23 cellular contexts compared by ENCODE assay signal in genomic region chr7:150688630-150689029, GRCh38. TPM values are rescaled to one million over a fixed set of nuclear protein-coding genes. Genes with fewer than 3 reads are reported as not detected.
DNase-seq lines count a peak whose midpoint lies in the region; ATAC-seq and TF ChIP-seq lines count a peak whose summit lies in the region.
"Had no signal": no experiment of that assay in that cellular context is flagged by ENCODE, and none has a peak within 500 bp of the region (broad histone marks: within the 10 kb centered on the region; RNA-seq: fewer than 3 reads in every experiment).

No MANE protein-coding gene starts in this region.

- POLR2A ChIA-PET in CD4-positive, alpha-beta T cell (lab: Charles Lee): interaction anchor here (0.7 to 4.5 kb wide), 6 partner anchors 11 to 122 kb away, joined by 3 to 63 read pairs (median 4); partner anchors contain the start of gene GIMAP4
- POLR2A ChIA-PET in activated CD8-positive, alpha-beta T cell treated with anti-CD3 and anti-CD28 coated beads, Interleukin-2, amount 10 ng/mL, durations not matched to agents 7 days and 5 days (lab: Charles Lee): no interaction called here

- H3K4me3 ChIP-seq in mammary epithelial cell (replicated peaks in 1 of 3; ENCODE audit: insufficient read depth in 1 of 3, low read depth in 2 of 3, low read length in 3 of 3): no peak overlapping the region
- H3K4me3 ChIP-seq: vagina had no signal

- ATAC-seq in CD4-positive, alpha-beta T cell (ENCODE audit: poor library complexity): no peak
- no peak for ATAC-seq in activated CD8-positive, alpha-beta T cell treated with anti-CD3 and anti-CD28 coated beads, Interleukin-2, amount 10 ng/mL, durations not matched to agents 7 days and 5 days
- no peak for ATAC-seq in GM18502 (IDR thresholded peaks at IDR 0.05; ENCODE audit: poor library complexity, unreplicated experiment)
- ATAC-seq: activated CD4-positive, CD25-positive, alpha-beta regulatory T cell treated with anti-CD3 and anti-CD28 coated beads, Interleukin-2, amount 50 U/mL, for 24 hours; HepG2 had no signal

- peaks cover 49% of the 10 kb centered on the region for H3K9me3 Mint-ChIP-seq in T-helper 2 cell treated with Interferon-gamma antibody and Interleukin-4, amounts not matched to agents 5 μg/mL and 100 μg/mL, for 36 hours
- H3K9me3 Mint-ChIP-seq in CD4-positive, alpha-beta T cell: peaks cover 15% of the 10 kb centered on the region
- peaks cover 48% of the 10 kb centered on the region for H3K9me3 Mint-ChIP-seq in activated CD8-positive, alpha-beta T cell treated with anti-CD3 and anti-CD28 coated beads, Interleukin-2, amount 10 ng/mL, durations not matched to agents 7 days and 5 days (ENCODE audit: insufficient read depth)
- peaks cover 7 to 38% (median 30%) of the 10 kb centered on the region in 6 donors for H3K9me3 Mint-ChIP-seq in immature natural killer cell

- H2AFZ ChIP-seq in mammary epithelial cell (ENCODE audit: low read depth, low read length): no peak overlapping the region

- peak overlapping the region; percentile 95 for H3K4me3 Mint-ChIP-seq in T-helper 2 cell treated with Interferon-gamma antibody and Interleukin-4, amounts not matched to agents 5 μg/mL and 100 μg/mL, for 36 hours
- H3K4me3 Mint-ChIP-seq in CD4-positive, alpha-beta T cell: peak overlapping the region; percentile 100
- H3K4me3 Mint-ChIP-seq in activated CD8-positive, alpha-beta T cell treated with anti-CD3 and anti-CD28 coated beads, Interleukin-2, amount 10 ng/mL, durations not matched to agents 7 days and 5 days: peak overlapping the region; percentile 95
- H3K4me3 Mint-ChIP-seq in immature natural killer cell: peak overlapping the region; percentile 91 to 97 (median 94)

- H3K9ac ChIP-seq in mammary epithelial cell (ENCODE audit: insufficient read depth, low read length): no peak overlapping the region

- H3K4me1 ChIP-seq in mammary epithelial cell (ENCODE audit: insufficient read depth, low read length): peaks cover 3% of the 10 kb centered on the region

- dilution Hi-C loops in mammary epithelial cell (cut with HindIII; ENCODE audit: low sequenced_read_pairs): no loop called here

- no peak overlapping the region for H3K4me2 ChIP-seq in mammary epithelial cell (ENCODE audit: insufficient read depth, low read depth, low read length)

- peak overlapping the region; percentile 67 for H3K27ac Mint-ChIP-seq in T-helper 2 cell treated with Interferon-gamma antibody and Interleukin-4, amounts not matched to agents 5 μg/mL and 100 μg/mL, for 36 hours
- H3K27ac Mint-ChIP-seq in CD4-positive, alpha-beta T cell: peak overlapping the region; percentile 100
- peak overlapping the region; percentile 78 for H3K27ac Mint-ChIP-seq in activated CD8-positive, alpha-beta T cell treated with anti-CD3 and anti-CD28 coated beads, Interleukin-2, amount 10 ng/mL, durations not matched to agents 7 days and 5 days
- H3K27ac Mint-ChIP-seq in immature natural killer cell: peak overlapping the region; percentile 91 to 99 (median 98)

- in situ Hi-C loops in mammary epithelial cell (cut with MboI; ENCODE audit: low sequenced_read_pairs in 2 of 2): no loop called here

- no peaks in the 10 kb centered on the region for H3K36me3 ChIP-seq in mammary epithelial cell (ENCODE audit: insufficient read depth, low read length)

- intact Hi-C loops in CD4-positive, alpha-beta T cell (cut with DNase I, micrococcal nuclease): loop anchor here (5.0 kb wide), 4 partner anchors 49 to 121 kb away; partner anchors contain the start of genes GIMAP4 (in 1 of the 2) and GIMAP5 (in 1 of the 2)
- intact Hi-C loops in mammary epithelial cell (cut with micrococcal nuclease): loop anchor here (5.0 kb wide), 1 partner anchor 64 kb away; no protein-coding TSS in a partner anchor

- H3K9me3 ChIP-seq in CD4-positive, alpha-beta T cell (ENCODE audit: control insufficient read depth, low read length): peaks cover 47% of the 10 kb centered on the region
- no peaks in the 10 kb centered on the region for H3K9me3 ChIP-seq in mammary epithelial cell (replicated peaks; ENCODE audit: insufficient read depth, low read length)
- H3K9me3 ChIP-seq: vagina had no signal

- H3K27me3 ChIP-seq in CD4-positive, alpha-beta T cell (ENCODE audit: control insufficient read depth, insufficient read depth, low read length): no peaks in the 10 kb centered on the region
- no peaks in the 10 kb centered on the region for H3K27me3 ChIP-seq in mammary epithelial cell (ENCODE audit: insufficient read depth, low read length)
- H3K27me3 ChIP-seq: vagina had no signal

- 67% methylated on average over 1 of the region's 6 CpGs for WGBS in mammary epithelial cell (ENCODE audit: low coverage, missing lambda C conversion rate)

- DNase-seq in T-helper 2 cell treated with Interferon-gamma antibody and Interleukin-4, amounts not matched to agents 5 μg/mL and 100 μg/mL, for 36 hours (ENCODE audit: low spot score): no peak
- DNase-seq in T-helper 2 cell: no peak
- DNase-seq in CD4-positive, alpha-beta T cell: no peak
- DNase-seq in activated CD8-positive, alpha-beta T cell treated with anti-CD3 and anti-CD28 coated beads, Interleukin-2, amount 10 ng/mL, durations not matched to agents 7 days and 5 days: no peak
- DNase-seq in immature natural killer cell: no peak
- DNase-seq in NCI-H82 treated with DMSO at 0.1 percent for 48 hours (lab: John Stamatoyannopoulos, UW; ENCODE audit: unreplicated experiment): no peak
- DNase-seq in mammary epithelial cell: no peak
- DNase-seq: 8988T; dermis blood vessel endothelial cell; foreskin fibroblast; NCI-H1417 treated with DMSO at 0.1 percent for 48 hours; NCI-H2107; NK-92 treated with Interleukin-12 subunit alpha and Interleukin-12 subunit beta, amount 100 ng/mL, for 24 hours; substantia nigra had no signal

- H3K27me3 Mint-ChIP-seq in T-helper 2 cell treated with Interferon-gamma antibody and Interleukin-4, amounts not matched to agents 5 μg/mL and 100 μg/mL, for 36 hours (ENCODE audit: low read depth): no peaks in the 10 kb centered on the region
- no peaks in the 10 kb centered on the region for H3K27me3 Mint-ChIP-seq in CD4-positive, alpha-beta T cell
- no peaks in the 10 kb centered on the region for H3K27me3 Mint-ChIP-seq in activated CD8-positive, alpha-beta T cell treated with anti-CD3 and anti-CD28 coated beads, Interleukin-2, amount 10 ng/mL, durations not matched to agents 7 days and 5 days (ENCODE audit: low read depth)
- H3K27me3 Mint-ChIP-seq in immature natural killer cell (ENCODE audit: low read depth in 3 of 3): peaks cover 0 to 6% (median 5%) of the 10 kb centered on the region in 3 donors

- H3K27ac ChIP-seq in CD4-positive, alpha-beta T cell (ENCODE audit: low read depth, low read length): peak overlapping the region; percentile 95
- H3K27ac ChIP-seq in mammary epithelial cell (ENCODE audit: insufficient read depth, low read depth, low read length): no peak overlapping the region
- H3K27ac ChIP-seq: epithelial cell of prostate, vagina had no signal

- CTCF ChIA-PET in CD4-positive, alpha-beta T cell (lab: Charles Lee): interaction anchor here (0.8 to 2.0 kb wide), 2 partner anchors 27 to 120 kb away, joined by 4 read pairs; no protein-coding TSS in a partner anchor
- CTCF ChIA-PET in activated CD8-positive, alpha-beta T cell treated with anti-CD3 and anti-CD28 coated beads, Interleukin-2, amount 10 ng/mL, durations not matched to agents 7 days and 5 days (lab: Charles Lee): no interaction called here
- CTCF ChIA-PET in mammary epithelial cell (lab: Charles Lee; ENCODE audit: low non-redundant PET): no interaction called here

- no peaks in the 10 kb centered on the region for H4K20me1 ChIP-seq in mammary epithelial cell (ENCODE audit: insufficient read depth, low read length)

- peaks cover 79% of the 10 kb centered on the region for H3K36me3 Mint-ChIP-seq in T-helper 2 cell treated with Interferon-gamma antibody and Interleukin-4, amounts not matched to agents 5 μg/mL and 100 μg/mL, for 36 hours (ENCODE audit: low read depth)
- peaks cover 95% of the 10 kb centered on the region for H3K36me3 Mint-ChIP-seq in CD4-positive, alpha-beta T cell (ENCODE audit: low read depth)
- H3K36me3 Mint-ChIP-seq in activated CD8-positive, alpha-beta T cell treated with anti-CD3 and anti-CD28 coated beads, Interleukin-2, amount 10 ng/mL, durations not matched to agents 7 days and 5 days (ENCODE audit: low read depth): peaks cover 89% of the 10 kb centered on the region
- peaks cover 58 to 69% (median 60%) of the 10 kb centered on the region in 3 donors for H3K36me3 Mint-ChIP-seq in immature natural killer cell

- no TSS peak for BruUV-seq in mammary epithelial cell (replicated peaks; lab: Mats Ljungman, UMichigan)

- no peak for TF ChIP-seq CTCF in CD4-positive, alpha-beta T cell (IDR thresholded peaks at IDR 0.05)
- no peak for TF ChIP-seq CTCF in mammary epithelial cell (conservative IDR thresholded peaks at IDR 0.05 in 1 of 2, IDR thresholded peaks at IDR 0.05 in 1 of 2; ENCODE audit: extremely low read depth in 1 of 2, insufficient read depth in 1 of 2, low read depth in 1 of 2, low read length in 2 of 2)

- H3K4me1 Mint-ChIP-seq in T-helper 2 cell treated with Interferon-gamma antibody and Interleukin-4, amounts not matched to agents 5 μg/mL and 100 μg/mL, for 36 hours (ENCODE audit: low read depth): peaks cover 54% of the 10 kb centered on the region
- peaks cover 79% of the 10 kb centered on the region for H3K4me1 Mint-ChIP-seq in CD4-positive, alpha-beta T cell (ENCODE audit: low read depth)
- H3K4me1 Mint-ChIP-seq in activated CD8-positive, alpha-beta T cell treated with anti-CD3 and anti-CD28 coated beads, Interleukin-2, amount 10 ng/mL, durations not matched to agents 7 days and 5 days (ENCODE audit: low read depth): peaks cover 65% of the 10 kb centered on the region
- peaks cover 72 to 92% of the 10 kb centered on the region in 2 donors for H3K4me1 Mint-ChIP-seq in immature natural killer cell

- no peaks in the 10 kb centered on the region for H3K79me2 ChIP-seq in mammary epithelial cell (ENCODE audit: insufficient read depth, low read length)

RNA-seq across cellular contexts. Expression of gene GIMAP2, which starts 3.1 kb away (rescaled TPM):
- 10 to 100 TPM; 64.1 to 65.1 TPM for total RNA-seq in CD4-positive, alpha-beta T cell
- total RNA-seq in activated CD8-positive, alpha-beta T cell treated with anti-CD3 and anti-CD28 coated beads, Interleukin-2, amount 10 ng/mL, durations not matched to agents 7 days and 5 days: 10 to 100 TPM; 79.0 to 82.9 TPM
- polyA plus RNA-seq in immature natural killer cell: 10 to 100 TPM; 63.1 to 93.5 (median 79.4) TPM
- total RNA-seq in mammary epithelial cell: 1 to 10 TPM; 1.3 to 1.4 TPM
- 0.31 TPM for polyA plus RNA-seq in mammary epithelial cell
- polyA minus RNA-seq in mammary epithelial cell: not detected
- total RNA-seq: osteocyte had no signal

RNA-seq across cellular contexts. Expression of gene GIMAP1, which starts 27.8 kb away (rescaled TPM):
- total RNA-seq in CD4-positive, alpha-beta T cell: 1 to 10 TPM; 8.0 to 8.1 TPM
- 10 to 100 TPM; 19.0 to 20.2 TPM for total RNA-seq in activated CD8-positive, alpha-beta T cell treated with anti-CD3 and anti-CD28 coated beads, Interleukin-2, amount 10 ng/mL, durations not matched to agents 7 days and 5 days
- polyA plus RNA-seq in immature natural killer cell (10 to 100 TPM; 19.1 to 71.4 (median 25.7) TPM), mammary epithelial cell (not detected)
- not detected for total RNA-seq in mammary epithelial cell
- polyA minus RNA-seq in mammary epithelial cell: not detected
- total RNA-seq: HepG2, NCI-H460, osteocyte, SK-MEL-5 had no signal
- polyA plus RNA-seq: HepG2 had no signal

RNA-seq across cellular contexts. Expression of gene GIMAP5, which starts 48.6 kb away (rescaled TPM):
- total RNA-seq in CD4-positive, alpha-beta T cell: 10 to 100 TPM; 31.3 to 35.2 TPM
- 10 to 100 TPM; 56.3 to 63.3 TPM for total RNA-seq in activated CD8-positive, alpha-beta T cell treated with anti-CD3 and anti-CD28 coated beads, Interleukin-2, amount 10 ng/mL, durations not matched to agents 7 days and 5 days
- polyA plus RNA-seq in immature natural killer cell: 100 to 1,000 TPM; 123 to 291 (median 123) TPM
- not detected for total RNA-seq in mammary epithelial cell
- polyA plus RNA-seq in mammary epithelial cell: not detected
- not detected for polyA minus RNA-seq in mammary epithelial cell
- total RNA-seq: HepG2, M059J, NCI-H460, osteocyte had no signal
- polyA plus RNA-seq: HepG2 had no signal

RNA-seq across cellular contexts. Expression of gene GIMAP6, which starts 56.4 kb away (rescaled TPM):
- total RNA-seq in CD4-positive, alpha-beta T cell: 10 to 100 TPM; 14.3 to 14.9 TPM
- 10 to 100 TPM; 88.9 to 93.3 TPM for total RNA-seq in activated CD8-positive, alpha-beta T cell treated with anti-CD3 and anti-CD28 coated beads, Interleukin-2, amount 10 ng/mL, durations not matched to agents 7 days and 5 days
- polyA plus RNA-seq in immature natural killer cell (100 to 1,000 TPM; 119 to 279 (median 173) TPM), mammary epithelial cell (not detected)
- total RNA-seq in mammary epithelial cell: not detected
- polyA minus RNA-seq in mammary epithelial cell: not detected
- total RNA-seq: HepG2, NCI-H460, osteocyte, SK-MEL-5 had no signal
- polyA plus RNA-seq: HepG2 had no signal

Comparison
In these comparisons a context has a peak if more than half of its experiments do, and no peak if none do; other contexts are left out.
1. RNA of gene GIMAP2, which starts 3.1 kb away (total RNA-seq): 79.0 to 82.9 TPM in activated CD8-positive, alpha-beta T cell treated with anti-CD3 and anti-CD28 coated beads, Interleukin-2, amount 10 ng/mL, durations not matched to agents 7 days and 5 days and 64.1 to 65.1 TPM in CD4-positive, alpha-beta T cell; 1.3 to 1.4 TPM in mammary epithelial cell; every median in the first group is over 10 times any median in the second.
2. RNA of gene GIMAP1, which starts 27.8 kb away (total RNA-seq): 19.0 to 20.2 TPM in activated CD8-positive, alpha-beta T cell treated with anti-CD3 and anti-CD28 coated beads, Interleukin-2, amount 10 ng/mL, durations not matched to agents 7 days and 5 days and 8.0 to 8.1 TPM in CD4-positive, alpha-beta T cell; not detected in mammary epithelial cell; every median in the first group is over 4 times any median in the second.
3. RNA of gene GIMAP5, which starts 48.6 kb away (total RNA-seq): 56.3 to 63.3 TPM in activated CD8-positive, alpha-beta T cell treated with anti-CD3 and anti-CD28 coated beads, Interleukin-2, amount 10 ng/mL, durations not matched to agents 7 days and 5 days and 31.3 to 35.2 TPM in CD4-positive, alpha-beta T cell; not detected in mammary epithelial cell; every median in the first group is over 10 times any median in the second.
4. Peak in every context shown above with its lines, with median percentiles within 50 percentile points of each other: H3K27ac Mint-ChIP-seq and H3K4me3 Mint-ChIP-seq.